ENCODE assay signal across 1 cellular context in the genomic region with DNA sequence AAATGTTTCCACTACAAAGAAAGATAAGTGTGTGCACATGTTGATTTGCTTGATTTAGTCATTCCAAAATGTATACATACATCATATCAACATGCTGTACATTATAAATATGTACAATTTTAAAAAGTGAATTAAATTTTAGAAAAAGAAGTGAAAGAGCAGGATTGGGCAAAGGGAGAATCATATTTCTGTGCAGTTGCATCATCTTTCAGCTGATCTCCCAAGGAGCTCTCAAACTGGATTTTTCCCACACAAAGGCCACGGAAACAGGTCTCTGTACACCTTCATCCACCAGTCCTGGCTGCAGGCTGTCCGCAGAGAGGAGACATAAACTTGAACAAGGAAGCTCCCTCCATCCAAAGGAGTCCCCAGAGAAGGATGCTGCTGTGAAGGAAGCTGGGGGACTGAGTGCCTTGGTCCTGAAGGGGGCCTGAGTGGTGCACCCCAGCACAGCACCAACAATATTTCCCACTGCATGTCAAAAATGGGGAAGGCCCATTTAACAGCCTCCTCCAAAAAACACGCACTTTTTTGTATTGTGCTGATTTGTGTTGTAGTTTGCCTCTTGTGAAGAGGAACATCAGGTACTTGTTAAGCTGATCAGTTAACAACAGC.
A peak's percentile ranks its signal among the peaks of the same experiment; 100 is the strongest.
TF ChIP-seq lines count a peak whose summit lies in the region.

No MANE protein-coding gene starts in this region.

TF ChIP-seq in K562, 482 proteins besides CTCF, POLR2A, EP300 and RAD21 (continues in another document):
- TF ChIP-seq ZC3H4 (CRISPR knock-in tag; IDR thresholded peaks at IDR 0.05; ENCODE audit: borderline replicate concordance) (no peak), TCF3 (CRISPR knock-in tag; IDR thresholded peaks at IDR 0.05) (no peak), ZNF589 (CRISPR knock-in tag; IDR thresholded peaks at IDR 0.05; ENCODE audit: low read depth) (peak; percentile 85), POLR2H (tag; IDR thresholded peaks at IDR 0.05; ENCODE audit: low read depth) (peak; percentile 34), ATF7 (IDR thresholded peaks at IDR 0.05) (0 out of 2 replicates have a peak, but pooled peaks have one; percentile 31), CEBPB (tag; IDR thresholded peaks at IDR 0.05) (peak; percentile 26; the same call in 1 of the 2 replicates), JUN (IDR thresholded peaks at IDR 0.05; ENCODE audit: borderline replicate concordance, low read depth, low read length) (no peak), JUN (CRISPR knock-in tag; IDR thresholded peaks at IDR 0.05; ENCODE audit: borderline replicate concordance) (no peak), ZNF175 (CRISPR knock-in tag; IDR thresholded peaks at IDR 0.05; ENCODE audit: low read depth) (peak; percentile 85), PRMT5 (CRISPR knock-in tag; IDR thresholded peaks at IDR 0.05) (no peak), HDAC8 (tag; IDR thresholded peaks at IDR 0.05) (0 out of 2 replicates have a peak, but pooled peaks have one; percentile 13), CCAR2 (IDR thresholded peaks at IDR 0.05; ENCODE audit: low read depth, low read length) (no peak), ZZZ3 (IDR thresholded peaks at IDR 0.05) (no peak), ZNF583 (CRISPR knock-in tag; IDR thresholded peaks at IDR 0.05) (peak; percentile 32; the same call in 1 of the 2 replicates), MIER1 (IDR thresholded peaks at IDR 0.05; ENCODE audit: low read depth) (no peak), ZNF75A (CRISPR knock-in tag; IDR thresholded peaks at IDR 0.05) (peak; percentile 4; the same call in 1 of the 2 replicates), ZNF212 (CRISPR knock-in tag; IDR thresholded peaks at IDR 0.05) (no peak), CEBPG (CRISPR knock-in tag; IDR thresholded peaks at IDR 0.05) (no peak), CEBPG (tag; conservative IDR thresholded peaks at IDR 0.05 in 1 of 2, IDR thresholded peaks at IDR 0.05 in 1 of 2) (peak; percentile 90 to 96), JUND (IDR thresholded peaks at IDR 0.05; ENCODE audit: borderline replicate concordance, low read depth, low read length) (0 out of 2 replicates have a peak, but pooled peaks have one; percentile 17), JUND (tag; IDR thresholded peaks at IDR 0.05; ENCODE audit: borderline replicate concordance, low read depth, low read length) (no peak), KDM4B (IDR thresholded peaks at IDR 0.05; ENCODE audit: borderline replicate concordance in 2 of 2, low read depth in 1 of 2) (no peak), GTF2A2 (tag; IDR thresholded peaks at IDR 0.05) (0 out of 2 replicates have a peak, but pooled peaks have one; percentile 52), GTF2F1 (IDR thresholded peaks at IDR 0.05; ENCODE audit: low read depth, low read length) (no peak), NUFIP1 (IDR thresholded peaks at IDR 0.05; ENCODE audit: partially characterized antibody) (no peak), PRPF4 (IDR thresholded peaks at IDR 0.05; ENCODE audit: insufficient read depth, low read depth, low read length, poor library complexity, severe bottlenecking) (no peak), NRF1 (conservative IDR thresholded peaks at IDR 0.05 in 1 of 2, IDR thresholded peaks at IDR 0.05 in 1 of 2) (no peak), NR2F6 (CRISPR knock-in tag; IDR thresholded peaks at IDR 0.05) (no peak), RBM25 (IDR thresholded peaks at IDR 0.05; ENCODE audit: low read depth, low read length, severe bottlenecking) (no peak), BDP1 (IDR thresholded peaks at IDR 0.05; ENCODE audit: insufficient read depth, insufficient read length) (no peak), NFRKB (IDR thresholded peaks at IDR 0.05; ENCODE audit: low read depth) (no peak), PHB2 (IDR thresholded peaks at IDR 0.05; ENCODE audit: low read depth) (no peak), SRSF9 (IDR thresholded peaks at IDR 0.05; ENCODE audit: borderline replicate concordance, low read depth, low read length) (no peak), POLR2AphosphoS2 (IDR thresholded peaks at IDR 0.05; ENCODE audit: low read length) (no peak), BRD9 (IDR thresholded peaks at IDR 0.05; ENCODE audit: low read depth, partially characterized antibody) (no peak), PHF21A (IDR thresholded peaks at IDR 0.05; ENCODE audit: borderline replicate concordance, low read depth) (no peak)
- TF ChIP-seq, protein P1, sequence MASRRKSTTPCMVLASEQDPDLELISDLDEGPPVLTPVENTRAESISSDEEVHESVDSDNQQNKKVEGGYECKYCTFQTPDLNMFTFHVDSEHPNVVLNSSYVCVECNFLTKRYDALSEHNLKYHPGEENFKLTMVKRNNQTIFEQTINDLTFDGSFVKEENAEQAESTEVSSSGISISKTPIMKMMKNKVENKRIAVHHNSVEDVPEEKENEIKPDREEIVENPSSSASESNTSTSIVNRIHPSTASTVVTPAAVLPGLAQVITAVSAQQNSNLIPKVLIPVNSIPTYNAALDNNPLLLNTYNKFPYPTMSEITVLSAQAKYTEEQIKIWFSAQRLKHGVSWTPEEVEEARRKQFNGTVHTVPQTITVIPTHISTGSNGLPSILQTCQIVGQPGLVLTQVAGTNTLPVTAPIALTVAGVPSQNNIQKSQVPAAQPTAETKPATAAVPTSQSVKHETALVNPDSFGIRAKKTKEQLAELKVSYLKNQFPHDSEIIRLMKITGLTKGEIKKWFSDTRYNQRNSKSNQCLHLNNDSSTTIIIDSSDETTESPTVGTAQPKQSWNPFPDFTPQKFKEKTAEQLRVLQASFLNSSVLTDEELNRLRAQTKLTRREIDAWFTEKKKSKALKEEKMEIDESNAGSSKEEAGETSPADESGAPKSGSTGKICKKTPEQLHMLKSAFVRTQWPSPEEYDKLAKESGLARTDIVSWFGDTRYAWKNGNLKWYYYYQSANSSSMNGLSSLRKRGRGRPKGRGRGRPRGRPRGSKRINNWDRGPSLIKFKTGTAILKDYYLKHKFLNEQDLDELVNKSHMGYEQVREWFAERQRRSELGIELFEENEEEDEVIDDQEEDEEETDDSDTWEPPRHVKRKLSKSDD (conservative IDR thresholded peaks at IDR 0.05; ENCODE audit: low read length), result no peak
- TF ChIP-seq, protein P2, sequence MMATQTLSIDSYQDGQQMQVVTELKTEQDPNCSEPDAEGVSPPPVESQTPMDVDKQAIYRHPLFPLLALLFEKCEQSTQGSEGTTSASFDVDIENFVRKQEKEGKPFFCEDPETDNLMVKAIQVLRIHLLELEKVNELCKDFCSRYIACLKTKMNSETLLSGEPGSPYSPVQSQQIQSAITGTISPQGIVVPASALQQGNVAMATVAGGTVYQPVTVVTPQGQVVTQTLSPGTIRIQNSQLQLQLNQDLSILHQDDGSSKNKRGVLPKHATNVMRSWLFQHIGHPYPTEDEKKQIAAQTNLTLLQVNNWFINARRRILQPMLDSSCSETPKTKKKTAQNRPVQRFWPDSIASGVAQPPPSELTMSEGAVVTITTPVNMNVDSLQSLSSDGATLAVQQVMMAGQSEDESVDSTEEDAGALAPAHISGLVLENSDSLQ (IDR thresholded peaks at IDR 0.05), result no peak
- TF ChIP-seq, protein P3, sequence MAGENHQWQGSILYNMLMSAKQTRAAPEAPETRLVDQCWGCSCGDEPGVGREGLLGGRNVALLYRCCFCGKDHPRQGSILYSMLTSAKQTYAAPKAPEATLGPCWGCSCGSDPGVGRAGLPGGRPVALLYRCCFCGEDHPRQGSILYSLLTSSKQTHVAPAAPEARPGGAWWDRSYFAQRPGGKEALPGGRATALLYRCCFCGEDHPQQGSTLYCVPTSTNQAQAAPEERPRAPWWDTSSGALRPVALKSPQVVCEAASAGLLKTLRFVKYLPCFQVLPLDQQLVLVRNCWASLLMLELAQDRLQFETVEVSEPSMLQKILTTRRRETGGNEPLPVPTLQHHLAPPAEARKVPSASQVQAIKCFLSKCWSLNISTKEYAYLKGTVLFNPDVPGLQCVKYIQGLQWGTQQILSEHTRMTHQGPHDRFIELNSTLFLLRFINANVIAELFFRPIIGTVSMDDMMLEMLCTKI (IDR thresholded peaks at IDR 0.05; ENCODE audit: partially characterized antibody), result no peak
- TF ChIP-seq, protein P4, sequence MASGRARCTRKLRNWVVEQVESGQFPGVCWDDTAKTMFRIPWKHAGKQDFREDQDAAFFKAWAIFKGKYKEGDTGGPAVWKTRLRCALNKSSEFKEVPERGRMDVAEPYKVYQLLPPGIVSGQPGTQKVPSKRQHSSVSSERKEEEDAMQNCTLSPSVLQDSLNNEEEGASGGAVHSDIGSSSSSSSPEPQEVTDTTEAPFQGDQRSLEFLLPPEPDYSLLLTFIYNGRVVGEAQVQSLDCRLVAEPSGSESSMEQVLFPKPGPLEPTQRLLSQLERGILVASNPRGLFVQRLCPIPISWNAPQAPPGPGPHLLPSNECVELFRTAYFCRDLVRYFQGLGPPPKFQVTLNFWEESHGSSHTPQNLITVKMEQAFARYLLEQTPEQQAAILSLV (tag; IDR thresholded peaks at IDR 0.05), result no peak
- TF ChIP-seq, protein P5, sequence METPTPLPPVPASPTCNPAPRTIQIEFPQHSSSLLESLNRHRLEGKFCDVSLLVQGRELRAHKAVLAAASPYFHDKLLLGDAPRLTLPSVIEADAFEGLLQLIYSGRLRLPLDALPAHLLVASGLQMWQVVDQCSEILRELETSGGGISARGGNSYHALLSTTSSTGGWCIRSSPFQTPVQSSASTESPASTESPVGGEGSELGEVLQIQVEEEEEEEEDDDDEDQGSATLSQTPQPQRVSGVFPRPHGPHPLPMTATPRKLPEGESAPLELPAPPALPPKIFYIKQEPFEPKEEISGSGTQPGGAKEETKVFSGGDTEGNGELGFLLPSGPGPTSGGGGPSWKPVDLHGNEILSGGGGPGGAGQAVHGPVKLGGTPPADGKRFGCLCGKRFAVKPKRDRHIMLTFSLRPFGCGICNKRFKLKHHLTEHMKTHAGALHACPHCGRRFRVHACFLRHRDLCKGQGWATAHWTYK (CRISPR knock-in tag; IDR thresholded peaks at IDR 0.05), result 0 out of 2 replicates have a peak, but pooled peaks have one; percentile 36
- TF ChIP-seq, protein P6, sequence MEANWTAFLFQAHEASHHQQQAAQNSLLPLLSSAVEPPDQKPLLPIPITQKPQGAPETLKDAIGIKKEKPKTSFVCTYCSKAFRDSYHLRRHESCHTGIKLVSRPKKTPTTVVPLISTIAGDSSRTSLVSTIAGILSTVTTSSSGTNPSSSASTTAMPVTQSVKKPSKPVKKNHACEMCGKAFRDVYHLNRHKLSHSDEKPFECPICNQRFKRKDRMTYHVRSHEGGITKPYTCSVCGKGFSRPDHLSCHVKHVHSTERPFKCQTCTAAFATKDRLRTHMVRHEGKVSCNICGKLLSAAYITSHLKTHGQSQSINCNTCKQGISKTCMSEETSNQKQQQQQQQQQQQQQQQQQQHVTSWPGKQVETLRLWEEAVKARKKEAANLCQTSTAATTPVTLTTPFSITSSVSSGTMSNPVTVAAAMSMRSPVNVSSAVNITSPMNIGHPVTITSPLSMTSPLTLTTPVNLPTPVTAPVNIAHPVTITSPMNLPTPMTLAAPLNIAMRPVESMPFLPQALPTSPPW (CRISPR knock-in tag; IDR thresholded peaks at IDR 0.05), result no peak
- TF ChIP-seq, protein P7, sequence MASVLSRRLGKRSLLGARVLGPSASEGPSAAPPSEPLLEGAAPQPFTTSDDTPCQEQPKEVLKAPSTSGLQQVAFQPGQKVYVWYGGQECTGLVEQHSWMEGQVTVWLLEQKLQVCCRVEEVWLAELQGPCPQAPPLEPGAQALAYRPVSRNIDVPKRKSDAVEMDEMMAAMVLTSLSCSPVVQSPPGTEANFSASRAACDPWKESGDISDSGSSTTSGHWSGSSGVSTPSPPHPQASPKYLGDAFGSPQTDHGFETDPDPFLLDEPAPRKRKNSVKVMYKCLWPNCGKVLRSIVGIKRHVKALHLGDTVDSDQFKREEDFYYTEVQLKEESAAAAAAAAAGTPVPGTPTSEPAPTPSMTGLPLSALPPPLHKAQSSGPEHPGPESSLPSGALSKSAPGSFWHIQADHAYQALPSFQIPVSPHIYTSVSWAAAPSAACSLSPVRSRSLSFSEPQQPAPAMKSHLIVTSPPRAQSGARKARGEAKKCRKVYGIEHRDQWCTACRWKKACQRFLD (CRISPR knock-in tag; IDR thresholded peaks at IDR 0.05), result peak; percentile 16; the same call in 1 of the 2 replicates
- TF ChIP-seq, protein P8, sequence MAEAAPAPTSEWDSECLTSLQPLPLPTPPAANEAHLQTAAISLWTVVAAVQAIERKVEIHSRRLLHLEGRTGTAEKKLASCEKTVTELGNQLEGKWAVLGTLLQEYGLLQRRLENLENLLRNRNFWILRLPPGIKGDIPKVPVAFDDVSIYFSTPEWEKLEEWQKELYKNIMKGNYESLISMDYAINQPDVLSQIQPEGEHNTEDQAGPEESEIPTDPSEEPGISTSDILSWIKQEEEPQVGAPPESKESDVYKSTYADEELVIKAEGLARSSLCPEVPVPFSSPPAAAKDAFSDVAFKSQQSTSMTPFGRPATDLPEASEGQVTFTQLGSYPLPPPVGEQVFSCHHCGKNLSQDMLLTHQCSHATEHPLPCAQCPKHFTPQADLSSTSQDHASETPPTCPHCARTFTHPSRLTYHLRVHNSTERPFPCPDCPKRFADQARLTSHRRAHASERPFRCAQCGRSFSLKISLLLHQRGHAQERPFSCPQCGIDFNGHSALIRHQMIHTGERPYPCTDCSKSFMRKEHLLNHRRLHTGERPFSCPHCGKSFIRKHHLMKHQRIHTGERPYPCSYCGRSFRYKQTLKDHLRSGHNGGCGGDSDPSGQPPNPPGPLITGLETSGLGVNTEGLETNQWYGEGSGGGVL (CRISPR knock-in tag; IDR thresholded peaks at IDR 0.05), result no peak
- TF ChIP-seq, protein P9, sequence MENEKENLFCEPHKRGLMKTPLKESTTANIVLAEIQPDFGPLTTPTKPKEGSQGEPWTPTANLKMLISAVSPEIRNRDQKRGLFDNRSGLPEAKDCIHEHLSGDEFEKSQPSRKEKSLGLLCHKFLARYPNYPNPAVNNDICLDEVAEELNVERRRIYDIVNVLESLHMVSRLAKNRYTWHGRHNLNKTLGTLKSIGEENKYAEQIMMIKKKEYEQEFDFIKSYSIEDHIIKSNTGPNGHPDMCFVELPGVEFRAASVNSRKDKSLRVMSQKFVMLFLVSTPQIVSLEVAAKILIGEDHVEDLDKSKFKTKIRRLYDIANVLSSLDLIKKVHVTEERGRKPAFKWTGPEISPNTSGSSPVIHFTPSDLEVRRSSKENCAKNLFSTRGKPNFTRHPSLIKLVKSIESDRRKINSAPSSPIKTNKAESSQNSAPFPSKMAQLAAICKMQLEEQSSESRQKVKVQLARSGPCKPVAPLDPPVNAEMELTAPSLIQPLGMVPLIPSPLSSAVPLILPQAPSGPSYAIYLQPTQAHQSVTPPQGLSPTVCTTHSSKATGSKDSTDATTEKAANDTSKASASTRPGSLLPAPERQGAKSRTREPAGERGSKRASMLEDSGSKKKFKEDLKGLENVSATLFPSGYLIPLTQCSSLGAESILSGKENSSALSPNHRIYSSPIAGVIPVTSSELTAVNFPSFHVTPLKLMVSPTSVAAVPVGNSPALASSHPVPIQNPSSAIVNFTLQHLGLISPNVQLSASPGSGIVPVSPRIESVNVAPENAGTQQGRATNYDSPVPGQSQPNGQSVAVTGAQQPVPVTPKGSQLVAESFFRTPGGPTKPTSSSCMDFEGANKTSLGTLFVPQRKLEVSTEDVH (IDR thresholded peaks at IDR 0.05; ENCODE audit: low read depth, partially characterized antibody), result no peak
- TF ChIP-seq, protein P10, sequence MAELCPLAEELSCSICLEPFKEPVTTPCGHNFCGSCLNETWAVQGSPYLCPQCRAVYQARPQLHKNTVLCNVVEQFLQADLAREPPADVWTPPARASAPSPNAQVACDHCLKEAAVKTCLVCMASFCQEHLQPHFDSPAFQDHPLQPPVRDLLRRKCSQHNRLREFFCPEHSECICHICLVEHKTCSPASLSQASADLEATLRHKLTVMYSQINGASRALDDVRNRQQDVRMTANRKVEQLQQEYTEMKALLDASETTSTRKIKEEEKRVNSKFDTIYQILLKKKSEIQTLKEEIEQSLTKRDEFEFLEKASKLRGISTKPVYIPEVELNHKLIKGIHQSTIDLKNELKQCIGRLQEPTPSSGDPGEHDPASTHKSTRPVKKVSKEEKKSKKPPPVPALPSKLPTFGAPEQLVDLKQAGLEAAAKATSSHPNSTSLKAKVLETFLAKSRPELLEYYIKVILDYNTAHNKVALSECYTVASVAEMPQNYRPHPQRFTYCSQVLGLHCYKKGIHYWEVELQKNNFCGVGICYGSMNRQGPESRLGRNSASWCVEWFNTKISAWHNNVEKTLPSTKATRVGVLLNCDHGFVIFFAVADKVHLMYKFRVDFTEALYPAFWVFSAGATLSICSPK (IDR thresholded peaks at IDR 0.05; ENCODE audit: borderline replicate concordance), result no peak
